14 cellular contexts compared by ENCODE assay signal in the genomic region with DNA sequence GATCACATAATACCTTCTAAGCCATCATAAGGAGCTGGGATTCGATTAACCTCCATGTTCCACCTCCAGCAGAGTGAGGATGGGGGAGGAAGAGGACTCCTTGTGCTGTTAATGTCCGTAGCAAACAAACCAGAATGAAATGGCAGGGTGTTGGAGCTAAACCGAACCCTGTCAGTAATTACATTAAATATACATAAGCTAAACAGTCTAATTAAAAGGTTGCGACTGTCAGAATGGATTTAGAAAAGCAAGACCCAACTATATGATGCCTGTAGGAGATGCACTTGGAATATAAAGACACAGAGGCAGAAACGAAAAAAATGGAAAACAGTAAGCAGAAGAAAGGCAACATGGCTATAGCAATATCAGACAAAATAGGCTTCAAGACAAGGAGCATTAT.
"Had no signal": no experiment of that assay in that cellular context is flagged by ENCODE, and none has a peak within 500 bp of the region (broad histone marks: within the 10 kb centered on the region; RNA-seq: fewer than 3 reads in every experiment).

No MANE protein-coding gene starts in this region.

- ATAC-seq: activated CD4-positive, CD25-positive, alpha-beta regulatory T cell treated with anti-CD3 and anti-CD28 coated beads, Interleukin-2, amount 50 U/mL, for 24 hours; gastroesophageal sphincter; mucosa of descending colon; naive thymus-derived CD4-positive, alpha-beta T cell had no signal

- H3K36me3 ChIP-seq: adrenal gland, gastroesophageal sphincter had no signal

- H3K4me3 ChIP-seq: adrenal gland, gastroesophageal sphincter, mucosa of descending colon had no signal

- DNase-seq: activated CD8-positive, alpha-beta memory T cell treated with anti-CD3 and anti-CD28 coated beads, Interleukin-2, amount 50 U/mL, for 48 hours; adrenal gland; islet precursor cell; mucosa of descending colon; nucleus accumbens; stimulated activated CD4-positive, alpha-beta T cell treated with anti-CD3 and anti-CD28 coated beads, Interleukin-4, amount 100 ng/mL, for 24 hours; stimulated activated naive CD4-positive, alpha-beta T cell treated with Interleukin-2 at 50 U/mL for 16 hours had no signal

- H3K4me3 Mint-ChIP-seq: naive thymus-derived CD4-positive, alpha-beta T cell; T-helper 2 cell treated with Interferon-gamma antibody and Interleukin-4, amounts not matched to agents 5 μg/mL and 100 μg/mL, for 36 hours; type B pancreatic cell had no signal

- H3K9me3 Mint-ChIP-seq: activated naive CD4-positive, alpha-beta T cell treated with anti-CD3 and anti-CD28 coated beads, Interleukin-2, amount 50 U/mL, for 24 hours; activated T-helper 2 cell treated with anti-CD3 and anti-CD28 coated beads, Interferon-gamma antibody, Interleukin-2, Interleukin-4, amounts not matched to agents 10 μg/mL and 5 μg/mL and 100 μg/mL, durations not matched to agents 14 hours and 24 hours and 36 hours; naive thymus-derived CD4-positive, alpha-beta T cell; T-helper 2 cell treated with Interferon-gamma antibody and Interleukin-4, amounts not matched to agents 5 μg/mL and 100 μg/mL, for 36 hours; type B pancreatic cell had no signal

- H3K27ac ChIP-seq: gastroesophageal sphincter had no signal

- H3K27me3 ChIP-seq: adrenal gland had no signal

- H3K27ac Mint-ChIP-seq: activated naive CD4-positive, alpha-beta T cell treated with anti-CD3 and anti-CD28 coated beads, Interleukin-2, amount 50 U/mL, for 24 hours; activated T-helper 2 cell treated with anti-CD3 and anti-CD28 coated beads, Interferon-gamma antibody, Interleukin-2, Interleukin-4, amounts not matched to agents 10 μg/mL and 5 μg/mL and 100 μg/mL, durations not matched to agents 14 hours and 24 hours and 36 hours; T-helper 2 cell treated with Interferon-gamma antibody and Interleukin-4, amounts not matched to agents 5 μg/mL and 100 μg/mL, for 36 hours; type B pancreatic cell had no signal

- H3K9me3 ChIP-seq: adrenal gland, gastroesophageal sphincter, mucosa of descending colon had no signal

- H3K27me3 Mint-ChIP-seq: activated naive CD4-positive, alpha-beta T cell treated with anti-CD3 and anti-CD28 coated beads, Interleukin-2, amount 50 U/mL, for 24 hours; naive thymus-derived CD4-positive, alpha-beta T cell had no signal
